1 cellular context compared by ENCODE assay signal in genomic region chr10:110074986-110075664, GRCh38.
TF ChIP-seq lines count a peak whose summit lies in the region.

No MANE protein-coding gene starts in this region.

TF ChIP-seq in HepG2, 621 proteins besides CTCF, POLR2A, EP300 and RAD21 (continued from another document):
- TF ChIP-seq TFE3 (CRISPR knock-in tag; IDR thresholded peaks at IDR 0.05): no peak
- TF ChIP-seq HHEX (CRISPR knock-in tag; IDR thresholded peaks at IDR 0.05): no peak
- TF ChIP-seq EHMT2 (IDR thresholded peaks at IDR 0.05; ENCODE audit: borderline replicate concordance, low read depth, low read length): no peak
- no peak for TF ChIP-seq MXD1 (CRISPR knock-in tag; IDR thresholded peaks at IDR 0.05)
- no peak for TF ChIP-seq CENPX (CRISPR knock-in tag; IDR thresholded peaks at IDR 0.05)
